19 cellular contexts compared by ENCODE assay signal in genomic region chr17:21345236-21345635, GRCh38. TPM values are rescaled to one million over a fixed set of nuclear protein-coding genes. Genes with fewer than 3 reads are reported as not detected.
DNase-seq lines count a peak whose midpoint lies in the region; ATAC-seq, FAIRE-seq and TF ChIP-seq lines count a peak whose summit lies in the region.
"Had no signal": no experiment of that assay in that cellular context is flagged by ENCODE, and none has a peak within 500 bp of the region (broad histone marks: within the 10 kb centered on the region; RNA-seq: fewer than 3 reads in every experiment).

No MANE protein-coding gene starts in this region.

- H3K27me3 Mint-ChIP-seq in memory B cell: peaks cover 3% of the 10 kb centered on the region
- H3K27me3 Mint-ChIP-seq: activated CD8-positive, alpha-beta memory T cell treated with anti-CD3 and anti-CD28 coated beads, Interleukin-2, amount 10 ng/mL, durations not matched to agents 7 days and 5 days had no signal

- H3K9me3 Mint-ChIP-seq in memory B cell: no peaks in the 10 kb centered on the region

- ATAC-seq in memory B cell (ENCODE audit: low read depth): peak; percentile 30
- ATAC-seq: activated CD8-positive, alpha-beta memory T cell treated with anti-CD3 and anti-CD28 coated beads, Interleukin-2, amount 10 ng/mL, durations not matched to agents 7 days and 5 days; HCT116; HepG2; left lung had no signal

- peak overlapping the region; percentile 46 for H3K4me3 Mint-ChIP-seq in memory B cell
- H3K4me3 Mint-ChIP-seq: activated CD8-positive, alpha-beta memory T cell treated with anti-CD3 and anti-CD28 coated beads, Interleukin-2, amount 10 ng/mL, durations not matched to agents 7 days and 5 days had no signal

- DNase-seq in activated effector memory CD4-positive, alpha-beta T cell treated with anti-CD3 and anti-CD28 coated beads, Interleukin-2, amount 50 U/mL, for 16 hours: peak; percentile 50
- DNase-seq in activated effector memory CD4-positive, alpha-beta T cell treated with Interleukin-2 at 50 U/mL for 16 hours: no peak
- DNase-seq in SK-MEL-5 (ENCODE audit: low read depth, low spot score): peak; percentile 45
- DNase-seq in memory B cell (ENCODE audit: low spot score in 2 of 2): no peak
- no peak for DNase-seq in urothelium cell line (ENCODE audit: low spot score)
- DNase-seq in NCI-H526 (lab: John Stamatoyannopoulos, UW): no peak
- DNase-seq in cortex of kidney (lab: John Stamatoyannopoulos, UW): no peak
- DNase-seq in GM13976 (ENCODE audit: low spot score): no peak
- DNase-seq: activated CD8-positive, alpha-beta memory T cell treated with anti-CD3 and anti-CD28 coated beads, Interleukin-2, amount 10 ng/mL, durations not matched to agents 7 days and 5 days; amniotic stem cell; C1 segment of cervical spinal cord; NCI-H1436; NCI-H2171; NCI-H774; stimulated activated CD4-positive, alpha-beta T cell treated with anti-CD3 and anti-CD28 coated beads, Interleukin-2, amount 100 ng/mL, for 24 hours had no signal

- no peak for TF ChIP-seq CTCF in GM13976 (IDR thresholded peaks at IDR 0.05; ENCODE audit: borderline replicate concordance, control extremely low read depth, extremely low read depth, insufficient read depth, missing control alignments)

- no peak overlapping the region for H3K27ac Mint-ChIP-seq in memory B cell
- H3K27ac Mint-ChIP-seq: activated CD8-positive, alpha-beta memory T cell treated with anti-CD3 and anti-CD28 coated beads, Interleukin-2, amount 10 ng/mL, durations not matched to agents 7 days and 5 days had no signal

- peak; percentile 35 for FAIRE-seq in urothelium cell line (lab: Jason Lieb, UNC)
- FAIRE-seq: A549, HepG2 had no signal

- no peaks in the 10 kb centered on the region for H3K36me3 Mint-ChIP-seq in memory B cell
- H3K36me3 Mint-ChIP-seq: activated CD8-positive, alpha-beta memory T cell treated with anti-CD3 and anti-CD28 coated beads, Interleukin-2, amount 10 ng/mL, durations not matched to agents 7 days and 5 days had no signal

- peaks cover 7% of the 10 kb centered on the region for H3K4me1 Mint-ChIP-seq in memory B cell

- in situ Hi-C loops in SK-MEL-5 (cut with HindIII; ENCODE audit: low pct_unique_long_range_greater_than_20kb, low sequenced_read_pairs): no loop called here
- in situ Hi-C loops in GM13976 (cut with MboI; ENCODE audit: low sequenced_read_pairs, unreplicated experiment): no loop called here

RNA-seq across cellular contexts. Expression of gene KCNJ12, which starts 30.9 kb away (rescaled TPM):
- total RNA-seq in SK-MEL-5 (2014; rRNA removed; shearing (Covaris generic)): 0.48 TPM in 2 replicates
- polyA plus RNA-seq in SK-MEL-5 (2015; cell fraction: cytosol; rRNA removed): 0.52 and 0.62 TPM in 2 replicates
- 0.20 and 0.21 TPM in 2 replicates for polyA plus RNA-seq in SK-MEL-5 (2015; cell fraction: nucleus; rRNA removed)
- total RNA-seq: activated CD8-positive, alpha-beta memory T cell treated with anti-CD3 and anti-CD28 coated beads, Interleukin-2, amount 10 ng/mL, durations not matched to agents 7 days and 5 days; HepG2 had no signal
- polyA plus RNA-seq: HepG2 had no signal

Comparison
In these comparisons a context has a peak if more than half of its experiments do, and no peak if none do; other contexts are left out.
1. DNase-seq: peak in activated effector memory CD4-positive, alpha-beta T cell treated with anti-CD3 and anti-CD28 coated beads, Interleukin-2, amount 50 U/mL, for 16 hours (single experiment) and SK-MEL-5 (single experiment); none in activated effector memory CD4-positive, alpha-beta T cell treated with Interleukin-2 at 50 U/mL for 16 hours (single experiment), memory B cell (0 of 2), urothelium cell line (single experiment), NCI-H526 (0 of 2), cortex of kidney (single experiment) and GM13976 (single experiment).